Comparison of ENCODE assay signal across 18 cellular contexts in genomic region chr10:4813496-4813895, GRCh38. TPM values are rescaled to one million over a fixed set of nuclear protein-coding genes. Genes with fewer than 3 reads are reported as not detected.
A peak's percentile ranks its signal among the peaks of the same experiment; 100 is the strongest.
DNase-seq lines count a peak whose midpoint lies in the region; ATAC-seq, FAIRE-seq and TF ChIP-seq lines count a peak whose summit lies in the region.
"Had no signal": no experiment of that assay in that cellular context is flagged by ENCODE, and none has a peak within 500 bp of the region (broad histone marks: within the 10 kb centered on the region; RNA-seq: fewer than 3 reads in every experiment).

No MANE protein-coding gene starts in this region.

- WGBS in right cardiac atrium: 70% methylated on average over 5 of the region's 5 CpGs

- no peak overlapping the region for H3K4me3 Mint-ChIP-seq in chondrocyte (ENCODE audit: unreplicated experiment)

- H3K36me3 Mint-ChIP-seq in chondrocyte (ENCODE audit: low read depth): no peaks in the 10 kb centered on the region

- CTCF ChIA-PET in AG04450 (lab: Charles Lee): interaction anchor here (0.6 to 3.5 kb wide), 10 partner anchors 10 to 1620 kb away, joined by 3 to 168 read pairs (median 13); no protein-coding TSS in a partner anchor

- H3K36me3 ChIP-seq in effector memory CD4-positive, alpha-beta T cell (ENCODE audit: control insufficient read depth, insufficient read depth, low read length): no peaks in the 10 kb centered on the region

- peaks cover 12% of the 10 kb centered on the region for H3K4me1 Mint-ChIP-seq in chondrocyte (ENCODE audit: low read depth)

- H3K27me3 Mint-ChIP-seq in chondrocyte (ENCODE audit: low read depth): no peaks in the 10 kb centered on the region

- H3K9me3 Mint-ChIP-seq in chondrocyte (ENCODE audit: low read depth): no peaks in the 10 kb centered on the region

- intact Hi-C loops in right cardiac atrium (cut with DNase I): no loop called here

- no peak for ATAC-seq in right cardiac atrium

- H3K4me1 ChIP-seq in right cardiac atrium (ENCODE audit: control insufficient read depth, insufficient read depth, low read length): no peaks in the 10 kb centered on the region
- H3K4me1 ChIP-seq in effector memory CD4-positive, alpha-beta T cell (ENCODE audit: control insufficient read depth, insufficient read depth, low read length, poor library complexity, severe bottlenecking): peaks cover 4% of the 10 kb centered on the region

- H3K9me3 ChIP-seq in AG04450 (ENCODE audit: control insufficient read depth, insufficient read depth, low read length): no peaks in the 10 kb centered on the region
- H3K9me3 ChIP-seq in right cardiac atrium (ENCODE audit: control insufficient read depth, low read length): no peaks in the 10 kb centered on the region
- H3K9me3 ChIP-seq in effector memory CD4-positive, alpha-beta T cell (ENCODE audit: control insufficient read depth, low read length): no peaks in the 10 kb centered on the region

- H3K27ac Mint-ChIP-seq in chondrocyte (ENCODE audit: unreplicated experiment): peak overlapping the region; percentile 37

- H3K27ac ChIP-seq in AG04450 (ENCODE audit: low read depth, low read length): peak overlapping the region; percentile 70
- H3K27ac ChIP-seq in right cardiac atrium (ENCODE audit: low read length): no peak overlapping the region
- no peak overlapping the region for H3K27ac ChIP-seq in effector memory CD4-positive, alpha-beta T cell (ENCODE audit: insufficient read depth, low read length, poor library complexity, severe bottlenecking)
- H3K27ac ChIP-seq: C4-2B had no signal

- POLR2A ChIA-PET in AG04450 (lab: Yijun Ruan, JAX): interaction anchor here (0.9 to 1.1 kb wide), 2 partner anchors 40 to 612 kb away, joined by 3 to 4 read pairs; no protein-coding TSS in a partner anchor

- DNase-seq in AG04450 (ENCODE audit: low read depth, low spot score) (no peak), RCC 7860 (ENCODE audit: low spot score) (peak; percentile 53), chondrocyte (ENCODE audit: low spot score) (no peak), retinal pigment epithelial cell (ENCODE audit: low read depth) (peak; percentile 43), DMS53 (lab: John Stamatoyannopoulos, UW) (no peak), right cardiac atrium (no peak)
- no peak for DNase-seq in effector memory CD4-positive, alpha-beta T cell
- DNase-seq: AML-193, DMS79 treated with DMSO at 0.1 percent for 48 hours, MM.1S, NCI-H1092, NCI-H1436 treated with DMSO at 0.1 percent for 48 hours, NCI-H2029, NCI-H345, NCI-H524 treated with DMSO at 0.1 percent for 48 hours, SHP77 had no signal

- no peak for TF ChIP-seq CTCF in AG04450 (IDR thresholded peaks at IDR 0.05; ENCODE audit: low read depth, low read length)
- TF ChIP-seq CTCF in chondrocyte (IDR thresholded peaks at IDR 0.05): no peak
- no peak for TF ChIP-seq CTCF in retinal pigment epithelial cell (conservative IDR thresholded peaks at IDR 0.05; ENCODE audit: low read depth, low read length)

- no peak overlapping the region for H3K4me3 ChIP-seq in AG04450 (ENCODE audit: low read depth, low read length)
- no peak overlapping the region for H3K4me3 ChIP-seq in retinal pigment epithelial cell (ENCODE audit: low read length)
- no peak overlapping the region for H3K4me3 ChIP-seq in right cardiac atrium (ENCODE audit: low read length)
- H3K4me3 ChIP-seq in effector memory CD4-positive, alpha-beta T cell (ENCODE audit: insufficient read depth, low read depth, low read length, poor library complexity, severe bottlenecking): no peak overlapping the region

- H3K27me3 ChIP-seq in AG04450 (ENCODE audit: control insufficient read depth, insufficient read depth, low read length) (no peaks in the 10 kb centered on the region), right cardiac atrium (ENCODE audit: control insufficient read depth, insufficient read depth) (no peaks in the 10 kb centered on the region)
- no peaks in the 10 kb centered on the region for H3K27me3 ChIP-seq in effector memory CD4-positive, alpha-beta T cell (replicated peaks; ENCODE audit: control insufficient read depth, insufficient read depth, low read length, poor library complexity, severe bottlenecking)

- no peak for FAIRE-seq in RCC 7860 (lab: Jason Lieb, UNC)

RNA-seq across cellular contexts. Expression of gene AKR1E2, which starts 12.5 kb away (rescaled TPM):
- 1.3 and 1.4 TPM in 2 replicates for polyA plus RNA-seq in AG04450 (2011; rRNA removed)
- 3.3 and 4.9 TPM in 2 replicates for polyA minus RNA-seq in AG04450 (2011; rRNA and poly(A)+ RNA removed)
- total RNA-seq in chondrocyte: 4.1 to 5.3 TPM (median 4.9 TPM) in 3 replicates
- 10 to 100 TPM in 2 of 4 donors, 1 to 10 TPM in 2; 6.7 to 12.5 (median 9.2) TPM for total RNA-seq in right cardiac atrium
- 3.1 TPM for polyA plus RNA-seq in right cardiac atrium
- total RNA-seq: HT1080 had no signal

Comparison
In these comparisons a context has a peak if more than half of its experiments do, and no peak if none do; other contexts are left out.
1. DNase-seq: peak in RCC 7860 (single experiment) and retinal pigment epithelial cell (single experiment); none in AG04450 (single experiment), chondrocyte (single experiment), DMS53 (single experiment), right cardiac atrium (0 of 3) and effector memory CD4-positive, alpha-beta T cell (0 of 3).